ENCODE assay signal across 14 cellular contexts in genomic region chr6:47437592-47437991, GRCh38. TPM values are rescaled to one million over a fixed set of nuclear protein-coding genes. Genes with fewer than 3 reads are reported as not detected.
A peak's percentile ranks its signal among the peaks of the same experiment; 100 is the strongest.
DNase-seq lines count a peak whose midpoint lies in the region; ATAC-seq and TF ChIP-seq lines count a peak whose summit lies in the region.
"Had no signal": no experiment of that assay in that cellular context is flagged by ENCODE, and none has a peak within 500 bp of the region (broad histone marks: within the 10 kb centered on the region; RNA-seq: fewer than 3 reads in every experiment).

No MANE protein-coding gene starts in this region.

- intact Hi-C loops in esophagus muscularis mucosa (cut with DNase I): no loop called here

- peak overlapping the region in 2 of 8 donors; percentile 0 to 38 for H3K4me3 Mint-ChIP-seq in naive B cell
- H3K4me3 Mint-ChIP-seq: brain had no signal

- no peak for TF ChIP-seq CTCF in esophagus muscularis mucosa (IDR thresholded peaks at IDR 0.05)

- peaks cover 25 to 48% (median 36%) of the 10 kb centered on the region in 3 donors for H3K4me1 Mint-ChIP-seq in naive B cell
- H3K4me1 Mint-ChIP-seq: brain had no signal

- WGBS in esophagus muscularis mucosa: 67% methylated on average over 4 of the region's 4 CpGs

- H3K27me3 ChIP-seq in esophagus muscularis mucosa: no peaks in the 10 kb centered on the region

- no peaks in the 10 kb centered on the region for H3K9me3 ChIP-seq in esophagus muscularis mucosa

- TF ChIP-seq EP300 in esophagus muscularis mucosa (IDR thresholded peaks at IDR 0.05): no peak

- H3K27ac Mint-ChIP-seq in naive B cell: peak overlapping the region in 1 of 6 donors; percentile 6
- H3K27ac Mint-ChIP-seq: brain had no signal

- H3K27me3 Mint-ChIP-seq in naive B cell: peaks cover 4 to 7% (median 5%) of the 10 kb centered on the region in 3 donors

- peaks cover 0 to 4% (median 0%) of the 10 kb centered on the region in 4 donors for H3K4me1 ChIP-seq in esophagus muscularis mucosa

- no peak overlapping the region for H3K4me3 ChIP-seq in esophagus muscularis mucosa
- H3K4me3 ChIP-seq: skin epidermis had no signal

- ATAC-seq in GM18909 (IDR thresholded peaks at IDR 0.05; ENCODE audit: poor library complexity, unreplicated experiment) (peak; percentile 82), HG02571 (IDR thresholded peaks at IDR 0.05; ENCODE audit: unreplicated experiment) (peak; percentile 66), HG03469 (IDR thresholded peaks at IDR 0.05; ENCODE audit: unreplicated experiment) (peak; percentile 78), naive B cell (ENCODE audit: low read depth in 2 of 2) (peak; percentile 55 to 72)

- H3K36me3 Mint-ChIP-seq in naive B cell: no peaks in the 10 kb centered on the region
- H3K36me3 Mint-ChIP-seq: brain had no signal

- TF ChIP-seq POLR2A in esophagus muscularis mucosa (IDR thresholded peaks at IDR 0.05; ENCODE audit: low read depth): no peak

- no peak overlapping the region for H3K27ac ChIP-seq in esophagus muscularis mucosa (replicated peaks in 1 of 4)
- H3K27ac ChIP-seq: skin epidermis had no signal

- H3K9me3 Mint-ChIP-seq in naive B cell: peaks cover 0 to 2% (median 0%) of the 10 kb centered on the region in 7 donors
- H3K9me3 Mint-ChIP-seq: brain had no signal

- H3K36me3 ChIP-seq in esophagus muscularis mucosa: no peaks in the 10 kb centered on the region

- DNase-seq in naive B cell: no peak
- no peak for DNase-seq in RKO (ENCODE audit: low spot score)
- no peak for DNase-seq in effector CD4-positive, alpha-beta T cell
- DNase-seq in esophagus muscularis mucosa (ENCODE audit: extremely low spot score): no peak
- DNase-seq: DMS79; mesenchymal stem cell; NCI-H1930; Right ventricle myocardium superior; stimulated activated naive CD4-positive, alpha-beta T cell treated with Interleukin-2 at 50 U/mL for 16 hours had no signal

RNA-seq across cellular contexts. Expression of gene CD2AP, which starts 40.0 kb away (rescaled TPM):
- 10 to 100 TPM in 2 of 6 donors, 1 to 10 TPM in 4; 5.6 to 11.7 (median 9.0) TPM for polyA plus RNA-seq in naive B cell (ENCODE audit: low read depth in 6 of 6)
- 10 to 100 TPM; 17.2 to 20.7 (median 20.0) TPM for total RNA-seq in esophagus muscularis mucosa
